In the genomic region with DNA sequence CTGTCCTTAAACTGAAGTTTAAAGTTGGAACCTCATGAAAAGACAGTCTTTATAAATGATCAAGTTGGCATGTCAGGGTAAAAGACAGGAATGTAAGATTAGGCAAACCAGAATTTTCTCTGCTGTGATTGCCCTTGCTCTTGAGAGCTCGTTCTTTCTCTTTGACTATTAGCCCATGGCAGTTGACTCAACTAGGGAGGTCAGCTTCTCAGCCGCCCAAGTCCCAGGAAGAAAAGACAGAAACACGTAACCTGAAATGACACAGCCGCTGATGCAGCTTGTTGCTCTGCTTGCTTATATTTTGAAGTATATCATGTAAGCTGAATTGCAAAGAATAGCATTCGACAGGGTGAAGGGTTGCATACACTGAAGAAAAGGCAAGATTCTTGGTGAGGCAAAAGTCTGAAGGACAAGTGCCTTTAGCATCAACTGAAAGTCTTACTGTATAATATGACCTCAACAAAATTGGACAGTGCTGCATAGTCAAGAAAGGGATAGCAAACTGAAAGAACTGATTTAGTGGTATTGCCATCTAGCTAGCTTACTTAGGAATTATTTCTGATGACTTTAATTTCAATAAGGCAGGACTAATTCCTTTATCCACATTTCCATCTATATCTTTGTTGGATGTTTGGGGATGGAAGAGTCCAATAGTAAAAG, we compare ENCODE assay signal across 12 cellular contexts. TPM values are rescaled to one million over a fixed set of nuclear protein-coding genes. Genes with fewer than 3 reads are reported as not detected.
A peak's percentile ranks its signal among the peaks of the same experiment; 100 is the strongest.
DNase-seq lines count a peak whose midpoint lies in the region; ATAC-seq and TF ChIP-seq lines count a peak whose summit lies in the region.
"Had no signal": no experiment of that assay in that cellular context is flagged by ENCODE, and none has a peak within 500 bp of the region (broad histone marks: within the 10 kb centered on the region; RNA-seq: fewer than 3 reads in every experiment).

No MANE protein-coding gene starts in this region.

- TF ChIP-seq CTCF in GM10266 (IDR thresholded peaks at IDR 0.05; ENCODE audit: control insufficient read depth, insufficient read depth, low read depth, missing control alignments) (no peak), prostate gland (IDR thresholded peaks at IDR 0.05) (no peak)

- no peak overlapping the region for H3K27ac ChIP-seq in prostate gland
- H3K27ac ChIP-seq: hepatocyte had no signal

- TF ChIP-seq POLR2A in prostate gland (IDR thresholded peaks at IDR 0.05), result no peak

- H3K36me3 ChIP-seq in prostate gland, result no peaks in the 10 kb centered on the region

- no peak overlapping the region for H3K4me3 ChIP-seq in prostate gland
- H3K4me3 ChIP-seq: hepatocyte had no signal

- H3K4me1 ChIP-seq in prostate gland (replicated peaks), result no peaks in the 10 kb centered on the region

- intact Hi-C loops in prostate gland (cut with DNase I), result no loop called here

- 83% methylated on average over 5 of the region's 5 CpGs for WGBS in prostate gland

- ATAC-seq in GM18909 (IDR thresholded peaks at IDR 0.05; ENCODE audit: poor library complexity, unreplicated experiment) (peak; percentile 71), HG02588 (IDR thresholded peaks at IDR 0.05; ENCODE audit: unreplicated experiment) (peak; percentile 86), HG03520 (IDR thresholded peaks at IDR 0.05; ENCODE audit: unreplicated experiment) (peak; percentile 88), HG03159 (IDR thresholded peaks at IDR 0.05; ENCODE audit: unreplicated experiment) (no peak)
- ATAC-seq: left ventricle myocardium superior had no signal

- H3K27me3 ChIP-seq in prostate gland (replicated peaks; ENCODE audit: insufficient read depth), result no peaks in the 10 kb centered on the region
- H3K27me3 ChIP-seq: hepatocyte had no signal

- no peaks in the 10 kb centered on the region for H3K9me3 ChIP-seq in prostate gland

- DNase-seq in GM10266 (ENCODE audit: extremely low spot score), result peak; percentile 23
- no peak for DNase-seq in NCI-H446 (lab: John Stamatoyannopoulos, UW)
- no peak for DNase-seq in amygdala (lab: John Stamatoyannopoulos, UW)
- DNase-seq in prostate gland (ENCODE audit: low spot score), result no peak
- DNase-seq: GF-D8, left ventricle myocardium superior, NCI-H1048 had no signal

RNA-seq across cellular contexts. Expression of a gene that starts 54.7 kb away (rescaled TPM):
- total RNA-seq in prostate gland, result 1 to 10 TPM in 1 of 2 donors, under 1 TPM in 1; 0.41 to 4.3 TPM
